Comparison of ENCODE assay signal across 8 cellular contexts in genomic region chr6:45421700-45422540, GRCh38. TPM values are rescaled to one million over a fixed set of nuclear protein-coding genes. Genes with fewer than 3 reads are reported as not detected.
DNase-seq lines count a peak whose midpoint lies in the region; ATAC-seq lines count a peak whose summit lies in the region.

No MANE protein-coding gene starts in this region.

- peaks cover 0 to 10% (median 0%) of the 10 kb centered on the region in 3 donors for H3K36me3 Mint-ChIP-seq in CD8-positive, alpha-beta memory T cell

- no peaks in the 10 kb centered on the region for H3K9me3 ChIP-seq in CD8-positive, alpha-beta memory T cell (ENCODE audit: low read length)
- H3K9me3 ChIP-seq in HUES64 (ENCODE audit: insufficient read depth, low read depth, low read length) (no peaks in the 10 kb centered on the region), right cardiac atrium (ENCODE audit: control insufficient read depth, low read length) (no peaks in the 10 kb centered on the region)

- H3K27me3 Mint-ChIP-seq in CD8-positive, alpha-beta memory T cell, result peaks cover 20 to 22% of the 10 kb centered on the region in 2 donors

- H3K27me3 ChIP-seq in CD8-positive, alpha-beta memory T cell (ENCODE audit: insufficient read depth, low read length, poor library complexity, severe bottlenecking), result peaks cover 7% of the 10 kb centered on the region
- H3K27me3 ChIP-seq in HUES64 (ENCODE audit: insufficient read depth, low read length), result peaks cover 98% of the 10 kb centered on the region
- H3K27me3 ChIP-seq in right cardiac atrium (ENCODE audit: control insufficient read depth, insufficient read depth), result no peaks in the 10 kb centered on the region

- H3K27ac Mint-ChIP-seq in CD8-positive, alpha-beta memory T cell, result peak overlapping the region; percentile 88 to 100 (median 96)

- H3K4me3 Mint-ChIP-seq in CD8-positive, alpha-beta memory T cell, result peak overlapping the region; percentile 91 to 100 (median 98)

- ATAC-seq in right cardiac atrium (peak; percentile 68 to 72), GM21737 (IDR thresholded peaks at IDR 0.05; ENCODE audit: unreplicated experiment) (no peak)

- peak overlapping the region; percentile 68 for H3K4me3 ChIP-seq in CD8-positive, alpha-beta memory T cell (ENCODE audit: low read length)
- H3K4me3 ChIP-seq in HUES64 (ENCODE audit: low read length) (peak overlapping the region; percentile 87), right cardiac atrium (ENCODE audit: low read length) (peak overlapping the region; percentile 64)

- H3K4me1 ChIP-seq in CD8-positive, alpha-beta memory T cell (ENCODE audit: insufficient read depth, low read length), result peaks cover 24% of the 10 kb centered on the region
- H3K4me1 ChIP-seq in HUES64 (ENCODE audit: insufficient read depth, low read length), result peaks cover 18% of the 10 kb centered on the region
- H3K4me1 ChIP-seq in right cardiac atrium (ENCODE audit: control insufficient read depth, insufficient read depth, low read length), result no peaks in the 10 kb centered on the region

- POLR2A ChIA-PET in CD8-positive, alpha-beta memory T cell (lab: Charles Lee), result interaction anchor here (1.2 to 1.8 kb wide), 4 partner anchors 44 to 491 kb away, joined by 5 to 7 read pairs (median 6); no protein-coding TSS in a partner anchor

- under 1% methylated on average over 83 of the region's 83 CpGs for WGBS in HUES64
- WGBS in right cardiac atrium, result under 1% methylated on average over 83 of the region's 83 CpGs

- peak overlapping the region; percentile 45 for H3K27ac ChIP-seq in CD8-positive, alpha-beta memory T cell (ENCODE audit: low read depth, low read length)
- H3K27ac ChIP-seq in HUES64 (ENCODE audit: low read depth, low read length) (no peak overlapping the region), angular gyrus (ENCODE audit: low read depth, low read length) (peak overlapping the region; percentile 66), right cardiac atrium (ENCODE audit: low read length) (no peak overlapping the region)

- intact Hi-C loops in right cardiac atrium (cut with DNase I) (loop anchor here in 1 of 4 donors (10.0 kb wide), 1 partner anchor 293 kb away; no protein-coding TSS in a partner anchor), posterior vena cava (cut with DNase I) (no loop called here)

- CTCF ChIA-PET in CD8-positive, alpha-beta memory T cell (lab: Charles Lee), result interaction anchor here (1.3 to 4.0 kb wide), 3 partner anchors 73 to 766 kb away, joined by 4 to 22 read pairs (median 17); no protein-coding TSS in a partner anchor

- H3K4me1 Mint-ChIP-seq in CD8-positive, alpha-beta memory T cell, result peaks cover 41 to 54% (median 53%) of the 10 kb centered on the region in 3 donors

- H3K9ac ChIP-seq in HUES64 (ENCODE audit: low read depth, low read length), result no peak overlapping the region

- peak; percentile 41 to 64 (median 56) for DNase-seq in CD8-positive, alpha-beta memory T cell
- DNase-seq in T follicular helper cell (ENCODE audit: low read depth) (peak; percentile 20), right cardiac atrium (peak; percentile 35 to 80 (median 78)), posterior vena cava (ENCODE audit: low spot score) (peak; percentile 83), COLO829 (ENCODE audit: low spot score) (no peak)

- no peaks in the 10 kb centered on the region for H3K36me3 ChIP-seq in CD8-positive, alpha-beta memory T cell (ENCODE audit: insufficient read depth, low read length)
- no peaks in the 10 kb centered on the region for H3K36me3 ChIP-seq in HUES64 (ENCODE audit: insufficient read depth, low read length)

- H3K9me3 Mint-ChIP-seq in CD8-positive, alpha-beta memory T cell, result no peaks in the 10 kb centered on the region

RNA-seq across cellular contexts. Expression of gene SUPT3H, which starts 44.2 kb away (rescaled TPM):
- total RNA-seq in CD8-positive, alpha-beta memory T cell, result 10 to 100 TPM; 14.6 to 17.1 TPM
- polyA plus RNA-seq in CD8-positive, alpha-beta memory T cell, result 13.7 TPM
- 19.8 TPM for polyA plus RNA-seq in HUES64 (2013, experiment 1 of 2)
- 19.3 TPM for polyA plus RNA-seq in HUES64 (2013, experiment 2 of 2)
- total RNA-seq in right cardiac atrium, result 1 to 10 TPM; 3.8 to 4.5 (median 4.1) TPM
- polyA plus RNA-seq in right cardiac atrium, result 3.1 TPM
- 10 to 100 TPM in 1 of 2 donors, 1 to 10 TPM in 1; 7.9 to 10.3 TPM for total RNA-seq in posterior vena cava

Comparison
In these comparisons a context has a peak if more than half of its experiments do, and no peak if none do; other contexts are left out.
1. H3K27ac ChIP-seq: peak in CD8-positive, alpha-beta memory T cell (single experiment) and angular gyrus (single experiment); none in HUES64 (single experiment) and right cardiac atrium (single experiment).
2. Peak in every context shown above with its lines, with median percentiles within 50 percentile points of each other: H3K4me3 ChIP-seq.